Comparison of ENCODE assay signal across 8 cellular contexts in the genomic region with DNA sequence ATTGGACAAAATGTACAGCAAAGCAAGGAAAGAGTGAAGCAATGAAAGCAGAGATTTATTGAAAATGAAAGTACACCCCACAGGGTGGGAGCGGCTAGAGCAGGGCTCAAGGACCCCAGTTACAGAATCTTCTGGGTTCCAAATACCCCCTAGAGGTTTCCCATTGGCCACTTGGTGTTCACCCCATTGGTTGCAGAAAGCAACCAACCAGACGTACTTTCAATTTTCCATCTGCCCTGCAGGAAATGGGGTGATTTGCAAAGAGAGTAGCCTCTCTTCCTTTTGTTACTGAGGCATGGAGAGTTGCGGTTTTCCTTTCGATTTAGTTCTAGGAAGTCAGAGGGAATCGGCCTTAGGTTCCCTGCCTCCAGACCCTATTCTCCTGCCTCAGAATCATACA. TPM values are rescaled to one million over a fixed set of nuclear protein-coding genes. Genes with fewer than 3 reads are reported as not detected.
A peak's percentile ranks its signal among the peaks of the same experiment; 100 is the strongest.
DNase-seq lines count a peak whose midpoint lies in the region; ATAC-seq, FAIRE-seq and TF ChIP-seq lines count a peak whose summit lies in the region.

No MANE protein-coding gene starts in this region.

- H3K9me1 ChIP-seq in endothelial cell of umbilical vein (replicated peaks; ENCODE audit: control insufficient read depth, extremely low read depth, insufficient read depth, low read length): no peaks in the 10 kb centered on the region

- peak overlapping the region; percentile 53 for H3K27ac ChIP-seq in endothelial cell of umbilical vein (ENCODE audit: insufficient read depth, low read depth, low read length)

- peak overlapping the region; percentile 66 for H3K9ac ChIP-seq in endothelial cell of umbilical vein (replicated peaks; ENCODE audit: extremely low read depth, insufficient read depth, low read length)

- peak overlapping the region; percentile 93 to 100 for H3K4me3 Mint-ChIP-seq in activated T-cell treated with anti-CD3 and anti-CD28 coated beads, Interleukin-2, amount 50 U/mL, for 72 hours

- no TSS peak for BruUV-seq in endothelial cell of umbilical vein (replicated peaks; lab: Mats Ljungman, UMichigan)

- H3K9me3 Mint-ChIP-seq in activated T-cell treated with anti-CD3 and anti-CD28 coated beads, Interleukin-2, amount 50 U/mL, for 72 hours: no peaks in the 10 kb centered on the region

- peak; percentile 49 for TF ChIP-seq POLR2A in endothelial cell of umbilical vein (IDR thresholded peaks at IDR 0.05; ENCODE audit: low read depth, low read length)

- H3K27me3 Mint-ChIP-seq in activated T-cell treated with anti-CD3 and anti-CD28 coated beads, Interleukin-2, amount 50 U/mL, for 72 hours (ENCODE audit: low read depth): no peaks in the 10 kb centered on the region

- H3K79me2 ChIP-seq in endothelial cell of umbilical vein (ENCODE audit: control insufficient read depth, insufficient read depth, low read length): peaks cover 66% of the 10 kb centered on the region

- POLR2A ChIA-PET in endothelial cell of umbilical vein (lab: Charles Lee): no interaction called here

- H4K20me1 ChIP-seq in endothelial cell of umbilical vein (replicated peaks; ENCODE audit: control insufficient read depth, extremely low read depth, insufficient read depth, low read length): no peaks in the 10 kb centered on the region

- intact Hi-C loops in endothelial cell of umbilical vein (cut with micrococcal nuclease): no loop called here

- CTCF ChIA-PET in endothelial cell of umbilical vein (lab: Charles Lee): interaction anchor here (1.0 to 4.0 kb wide), 5 partner anchors 14 to 46 kb away, joined by 3 to 65 read pairs (median 24); no protein-coding TSS in a partner anchor

- H3K36me3 Mint-ChIP-seq in activated T-cell treated with anti-CD3 and anti-CD28 coated beads, Interleukin-2, amount 50 U/mL, for 72 hours (ENCODE audit: insufficient read depth in 2 of 2): peaks cover 9 to 21% of the 10 kb centered on the region in 2 donors

- peak overlapping the region; percentile 35 to 96 (median 92) for H3K4me3 ChIP-seq in endothelial cell of umbilical vein (replicated peaks in 1 of 3; ENCODE audit: insufficient read depth in 1 of 3, low read depth in 1 of 3, low read length in 3 of 3)

- H2AFZ ChIP-seq in endothelial cell of umbilical vein (ENCODE audit: low read depth, low read length): peak overlapping the region; percentile 49

- no peaks in the 10 kb centered on the region for H3K27me3 ChIP-seq in endothelial cell of umbilical vein (ENCODE audit: control insufficient read depth in 2 of 2, insufficient read depth in 2 of 2, low read length in 2 of 2)

- no peak for ATAC-seq in activated T-cell treated with anti-CD3 and anti-CD28 coated beads, Interleukin-2, amount 50 U/mL, for 72 hours (replicated peaks in 1 of 2)
- no peak for ATAC-seq in activated CD4-positive, CD25-positive, alpha-beta regulatory T cell treated with anti-CD3 and anti-CD28 coated beads, Interleukin-2, amount 50 U/mL, for 24 hours

- DNase-seq in activated T-cell treated with anti-CD3 and anti-CD28 coated beads, Interleukin-2, amount 50 U/mL, for 72 hours: no peak
- no peak for DNase-seq in activated T-cell treated with anti-CD3 and anti-CD28 coated beads, Interleukin-2, amount 50 U/mL, for 1 hour
- DNase-seq in RKO (ENCODE audit: low spot score): peak; percentile 85
- DNase-seq in endothelial cell of umbilical vein (ENCODE audit: low read depth, low spot score): peak; percentile 85
- peak; percentile 69 for DNase-seq in pons (ENCODE audit: low spot score)
- no peak for DNase-seq in NCI-H2171 (lab: John Stamatoyannopoulos, UW)
- no peak for DNase-seq in NCI-H146 treated with DMSO at 0.1 percent for 48 hours (lab: John Stamatoyannopoulos, UW; ENCODE audit: unreplicated experiment)

- no peak for TF ChIP-seq CTCF in endothelial cell of umbilical vein (IDR thresholded peaks at IDR 0.05; ENCODE audit: extremely low read depth in 1 of 2, insufficient read depth in 1 of 2, low read depth in 1 of 2, low read length in 2 of 2)

- H3K27ac Mint-ChIP-seq in activated T-cell treated with anti-CD3 and anti-CD28 coated beads, Interleukin-2, amount 50 U/mL, for 72 hours: peak overlapping the region; percentile 72

- H3K4me2 ChIP-seq in endothelial cell of umbilical vein (ENCODE audit: insufficient read depth, low read length): peak overlapping the region; percentile 97

- FAIRE-seq in endothelial cell of umbilical vein (lab: Jason Lieb, UNC): peak; percentile 88

- H3K4me1 Mint-ChIP-seq in activated T-cell treated with anti-CD3 and anti-CD28 coated beads, Interleukin-2, amount 50 U/mL, for 72 hours (ENCODE audit: low read depth): peaks cover 72% of the 10 kb centered on the region

- dilution Hi-C loops in endothelial cell of umbilical vein (cut with MboI; ENCODE audit: extremely low pct_ligation_motif_present, low sequenced_read_pairs): no loop called here

- no peaks in the 10 kb centered on the region for H3K9me3 ChIP-seq in endothelial cell of umbilical vein (replicated peaks; ENCODE audit: control insufficient read depth, insufficient read depth, low read length)

- peaks cover 5 to 12% of the 10 kb centered on the region in 2 experiments for H3K36me3 ChIP-seq in endothelial cell of umbilical vein (ENCODE audit: control insufficient read depth in 2 of 2, extremely low read depth in 1 of 2, insufficient read depth in 2 of 2, low read length in 2 of 2)

- peaks cover 20% of the 10 kb centered on the region for H3K4me1 ChIP-seq in endothelial cell of umbilical vein (ENCODE audit: control insufficient read depth, extremely low read depth, insufficient read depth, low read length)

TF ChIP-seq in endothelial cell of umbilical vein, 7 proteins besides CTCF, POLR2A, EP300 and RAD21:
- TF ChIP-seq FOS (IDR thresholded peaks at IDR 0.05; ENCODE audit: borderline replicate concordance, insufficient read depth, low read length): no peak
- no peak for TF ChIP-seq EZH2 (IDR thresholded peaks at IDR 0.05; ENCODE audit: borderline replicate concordance, low read depth, low read length, severe bottlenecking)
- TF ChIP-seq POLR2AphosphoS5 (IDR thresholded peaks at IDR 0.05; ENCODE audit: insufficient read depth, low read depth, low read length): no peak
- TF ChIP-seq MYC (IDR thresholded peaks at IDR 0.05; ENCODE audit: low read depth, low read length): no peak
- TF ChIP-seq, protein P1, sequence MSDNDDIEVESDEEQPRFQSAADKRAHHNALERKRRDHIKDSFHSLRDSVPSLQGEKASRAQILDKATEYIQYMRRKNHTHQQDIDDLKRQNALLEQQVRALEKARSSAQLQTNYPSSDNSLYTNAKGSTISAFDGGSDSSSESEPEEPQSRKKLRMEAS (IDR thresholded peaks at IDR 0.05; ENCODE audit: insufficient read depth, insufficient read length): no peak
- TF ChIP-seq GATA2 (IDR thresholded peaks at IDR 0.05; ENCODE audit: insufficient read depth, insufficient read length, low read depth, low read length): no peak
- TF ChIP-seq JUN (IDR thresholded peaks at IDR 0.05; ENCODE audit: borderline replicate concordance, insufficient read depth, insufficient read length, low read depth): no peak
TF ChIP-seq in endothelial cell of umbilical vein: peak in this region for 0.

RNA-seq across cellular contexts. Expression of a gene that starts 2.4 kb away (rescaled TPM):
- 10 to 100 TPM; 70.9 to 71.6 TPM for total RNA-seq in activated T-cell treated with anti-CD3 and anti-CD28 coated beads, Interleukin-2, amount 50 U/mL, for 72 hours
- 77.4 and 79.6 TPM in 2 replicates for total RNA-seq in endothelial cell of umbilical vein
- polyA plus RNA-seq in endothelial cell of umbilical vein: 30.4 and 32.2 TPM in 2 replicates
- 25.0 and 30.4 TPM in 2 replicates for polyA plus RNA-seq in endothelial cell of umbilical vein (2011; cell fraction: cytosol; rRNA removed)
- 48.2 and 54.1 TPM in 2 replicates for polyA plus RNA-seq in endothelial cell of umbilical vein (2011; cell fraction: nucleus; rRNA removed)
- polyA plus RNA-seq in endothelial cell of umbilical vein (2012): 50.1 and 59.6 TPM in 2 replicates
- polyA minus RNA-seq in endothelial cell of umbilical vein: 25.2 and 25.4 TPM in 2 replicates
- 15.3 TPM for polyA minus RNA-seq in endothelial cell of umbilical vein (2011; cell fraction: cytosol; rRNA and poly(A)+ RNA removed)
- 23.1 and 27.4 TPM in 2 replicates for polyA minus RNA-seq in endothelial cell of umbilical vein (2011; cell fraction: nucleus; rRNA and poly(A)+ RNA removed)

RNA-seq across cellular contexts. Expression of a gene that starts 4.8 kb away (rescaled TPM):
- 10 to 100 TPM in 1 of 2 donors, 1 to 10 TPM in 1; 7.2 to 15.1 TPM for total RNA-seq in activated T-cell treated with anti-CD3 and anti-CD28 coated beads, Interleukin-2, amount 50 U/mL, for 72 hours
- total RNA-seq in endothelial cell of umbilical vein: 12.4 and 12.9 TPM in 2 replicates
- polyA plus RNA-seq in endothelial cell of umbilical vein: 15.4 and 16.7 TPM in 2 replicates
- polyA plus RNA-seq in endothelial cell of umbilical vein (2011; cell fraction: cytosol; rRNA removed): 11.6 and 15.3 TPM in 2 replicates
- polyA plus RNA-seq in endothelial cell of umbilical vein (2011; cell fraction: nucleus; rRNA removed): 12.1 and 12.5 TPM in 2 replicates
- 6.2 and 6.9 TPM in 2 replicates for polyA plus RNA-seq in endothelial cell of umbilical vein (2012)
- polyA minus RNA-seq in endothelial cell of umbilical vein: 10.3 and 10.5 TPM in 2 replicates
- 2.0 TPM for polyA minus RNA-seq in endothelial cell of umbilical vein (2011; cell fraction: cytosol; rRNA and poly(A)+ RNA removed)
- 2.3 and 2.5 TPM in 2 replicates for polyA minus RNA-seq in endothelial cell of umbilical vein (2011; cell fraction: nucleus; rRNA and poly(A)+ RNA removed)

Comparison
In these comparisons a context has a peak if more than half of its experiments do, and no peak if none do; other contexts are left out.
1. DNase-seq: peak in RKO (single experiment), endothelial cell of umbilical vein (single experiment) and pons (single experiment); none in activated T-cell treated with anti-CD3 and anti-CD28 coated beads, Interleukin-2, amount 50 U/mL, for 72 hours (0 of 2), activated T-cell treated with anti-CD3 and anti-CD28 coated beads, Interleukin-2, amount 50 U/mL, for 1 hour (single experiment), NCI-H2171 (single experiment) and NCI-H146 treated with DMSO at 0.1 percent for 48 hours (single experiment).